10 cellular contexts compared by ENCODE assay signal in genomic region chr6:162907876-162908481, GRCh38.
DNase-seq lines count a peak whose midpoint lies in the region; ATAC-seq and TF ChIP-seq lines count a peak whose summit lies in the region.
"Had no signal": no experiment of that assay in that cellular context is flagged by ENCODE, and none has a peak within 500 bp of the region (broad histone marks: within the 10 kb centered on the region; RNA-seq: fewer than 3 reads in every experiment).

No MANE protein-coding gene starts in this region.

- H3K4me3 ChIP-seq in Peyer's patch, result no peak overlapping the region
- H3K4me3 ChIP-seq in foreskin fibroblast (ENCODE audit: low read depth in 1 of 2, low read length in 2 of 2), result no peak overlapping the region

- H3K9me3 Mint-ChIP-seq in H9, result peaks cover 0 to 1% of the 10 kb centered on the region in 2 experiments; a peak in 1 of 5 replicates

- WGBS in H9 (ENCODE audit: extremely low coverage, insufficient read length, low lambda C conversion rate), result no CpG with 5 or more reads among the region's 2 CpGs

- no peak overlapping the region for H2AK5ac ChIP-seq in H9 (ENCODE audit: insufficient read length, low read length)

- no peaks in the 10 kb centered on the region for H3K27me3 Mint-ChIP-seq in H9 (ENCODE audit: low read depth)

- TF ChIP-seq CTCF in H9 (conservative IDR thresholded peaks at IDR 0.05) (peak; percentile 83), Peyer's patch (IDR thresholded peaks at IDR 0.05) (peak in 5 of 6 experiments; percentile 13 to 24 (median 19)), foreskin fibroblast (IDR thresholded peaks at IDR 0.05; ENCODE audit: low read depth, low read length) (peak; percentile 28)

- ATAC-seq in GM21515 (IDR thresholded peaks at IDR 0.05; ENCODE audit: unreplicated experiment), result no peak

- H3K4me1 Mint-ChIP-seq in H9, result peaks cover 0 to 4% of the 10 kb centered on the region in 2 experiments; a peak in 2 of 4 replicates

- no peaks in the 10 kb centered on the region for H3K79me2 ChIP-seq in H9 (ENCODE audit: insufficient read depth, low read length)
- H3K79me2 ChIP-seq: parathyroid adenoma had no signal

- no peak overlapping the region for H2BK120ac ChIP-seq in H9 (ENCODE audit: low read depth, low read length, poor library complexity, severe bottlenecking)

- no peak overlapping the region for H2BK5ac ChIP-seq in H9 (ENCODE audit: insufficient read length, low read length)

- H3K18ac ChIP-seq in H9 (ENCODE audit: insufficient read length, low read depth, low read length), result no peak overlapping the region

- H3K27me3 ChIP-seq in H9 (ENCODE audit: insufficient read depth, low read length), result no peaks in the 10 kb centered on the region
- no peaks in the 10 kb centered on the region for H3K27me3 ChIP-seq in Peyer's patch

- H3K4me2 ChIP-seq in H9 (ENCODE audit: insufficient read depth, insufficient read length, low read length), result no peak overlapping the region

- no peak overlapping the region for H3T11ph ChIP-seq in H9 (ENCODE audit: low read length)

- no peaks in the 10 kb centered on the region for H3K36me3 Mint-ChIP-seq in H9 (ENCODE audit: insufficient read depth in 1 of 3, low read depth in 3 of 3)

- DNase-seq in AML-193 (lab: John Stamatoyannopoulos, UW), result peak; percentile 47 to 51
- DNase-seq in H9, result no peak
- no peak for DNase-seq in Peyer's patch
- DNase-seq in foreskin fibroblast, result peak; percentile 35 to 67
- DNase-seq in activated gamma-delta T cell (lab: John Stamatoyannopoulos, UW), result no peak
- DNase-seq in activated naive CD4-positive, alpha-beta T cell (lab: John Stamatoyannopoulos, UW), result no peak
- no peak for DNase-seq in T-helper 9 cell

- H3K27ac Mint-ChIP-seq in H9, result no peak overlapping the region
- H3K27ac Mint-ChIP-seq: activated naive CD8-positive, alpha-beta T cell had no signal

- H3K27ac ChIP-seq in H9 (ENCODE audit: insufficient read length, low read depth, low read length) (no peak overlapping the region), Peyer's patch (no peak overlapping the region)
- H3K27ac ChIP-seq: parathyroid adenoma had no signal

- no peak overlapping the region for H2BK20ac ChIP-seq in H9 (ENCODE audit: low read depth, low read length, poor library complexity, severe bottlenecking)

- H3K4me3 Mint-ChIP-seq in H9, result no peak overlapping the region
- H3K4me3 Mint-ChIP-seq: activated naive CD8-positive, alpha-beta T cell had no signal

- H2AFZ ChIP-seq in H9 (ENCODE audit: low read length), result no peak overlapping the region
- H2AFZ ChIP-seq: parathyroid adenoma had no signal

- no peak overlapping the region for H3K4ac ChIP-seq in H9 (ENCODE audit: low read depth, low read length)

- H3K4me1 ChIP-seq in H9 (ENCODE audit: insufficient read depth, low read length) (no peaks in the 10 kb centered on the region), Peyer's patch (no peaks in the 10 kb centered on the region)
- H3K4me1 ChIP-seq: parathyroid adenoma had no signal

- H3K79me1 ChIP-seq in H9 (ENCODE audit: insufficient read depth, low read depth, low read length, poor library complexity, severe bottlenecking), result no peaks in the 10 kb centered on the region

- H4K91ac ChIP-seq in H9 (ENCODE audit: insufficient read length, low read depth, low read length), result no peak overlapping the region

- H2BK12ac ChIP-seq in H9 (ENCODE audit: insufficient read length, low read depth, low read length), result no peak overlapping the region

- H3K23me2 ChIP-seq in H9 (ENCODE audit: insufficient read length, low read depth, low read length, poor library complexity, severe bottlenecking), result no peaks in the 10 kb centered on the region

- H3K14ac ChIP-seq in H9 (ENCODE audit: insufficient read depth, low read length), result no peak overlapping the region

- no peak overlapping the region for H4K5ac ChIP-seq in H9 (ENCODE audit: insufficient read length, low read depth, low read length)

- H3K9ac ChIP-seq in H9 (ENCODE audit: extremely low read depth, insufficient read length, low read length), result no peak overlapping the region
- H3K9ac ChIP-seq: parathyroid adenoma had no signal

- H3K36me3 ChIP-seq in Peyer's patch, result no peaks in the 10 kb centered on the region

- no peak overlapping the region for H3K23ac ChIP-seq in H9 (ENCODE audit: insufficient read length, low read depth, low read length)

- no peaks in the 10 kb centered on the region for H4K20me1 ChIP-seq in H9 (ENCODE audit: control insufficient read depth, insufficient read depth, insufficient read length)

- no peak overlapping the region for H4K8ac ChIP-seq in H9 (replicated peaks; ENCODE audit: insufficient read length, low read depth, low read length)

- H3K56ac ChIP-seq in H9 (ENCODE audit: insufficient read length, low read depth, low read length), result no peak overlapping the region

- no peak for TF ChIP-seq POLR2A in Peyer's patch (IDR thresholded peaks at IDR 0.05)

- H2BK15ac ChIP-seq in H9 (ENCODE audit: low read depth, low read length), result no peak overlapping the region

- H3K9me3 ChIP-seq in H9 (ENCODE audit: control insufficient read depth, low read depth, low read length), result no peaks in the 10 kb centered on the region
- no peaks in the 10 kb centered on the region for H3K9me3 ChIP-seq in Peyer's patch

Comparison
In these comparisons a context has a peak if more than half of its experiments do, and no peak if none do; other contexts are left out.
1. DNase-seq: peak in AML-193 (2 of 2) and foreskin fibroblast (2 of 2); none in H9 (single experiment), Peyer's patch (0 of 3), activated gamma-delta T cell (single experiment), activated naive CD4-positive, alpha-beta T cell (0 of 4) and T-helper 9 cell (single experiment).
2. CTCF ChIP-seq: peak in every context shown above with its lines; median percentile 83 in H9; 28 in foreskin fibroblast; 19 in Peyer's patch.